Comparison of ENCODE assay signal across 8 cellular contexts in the genomic region with DNA sequence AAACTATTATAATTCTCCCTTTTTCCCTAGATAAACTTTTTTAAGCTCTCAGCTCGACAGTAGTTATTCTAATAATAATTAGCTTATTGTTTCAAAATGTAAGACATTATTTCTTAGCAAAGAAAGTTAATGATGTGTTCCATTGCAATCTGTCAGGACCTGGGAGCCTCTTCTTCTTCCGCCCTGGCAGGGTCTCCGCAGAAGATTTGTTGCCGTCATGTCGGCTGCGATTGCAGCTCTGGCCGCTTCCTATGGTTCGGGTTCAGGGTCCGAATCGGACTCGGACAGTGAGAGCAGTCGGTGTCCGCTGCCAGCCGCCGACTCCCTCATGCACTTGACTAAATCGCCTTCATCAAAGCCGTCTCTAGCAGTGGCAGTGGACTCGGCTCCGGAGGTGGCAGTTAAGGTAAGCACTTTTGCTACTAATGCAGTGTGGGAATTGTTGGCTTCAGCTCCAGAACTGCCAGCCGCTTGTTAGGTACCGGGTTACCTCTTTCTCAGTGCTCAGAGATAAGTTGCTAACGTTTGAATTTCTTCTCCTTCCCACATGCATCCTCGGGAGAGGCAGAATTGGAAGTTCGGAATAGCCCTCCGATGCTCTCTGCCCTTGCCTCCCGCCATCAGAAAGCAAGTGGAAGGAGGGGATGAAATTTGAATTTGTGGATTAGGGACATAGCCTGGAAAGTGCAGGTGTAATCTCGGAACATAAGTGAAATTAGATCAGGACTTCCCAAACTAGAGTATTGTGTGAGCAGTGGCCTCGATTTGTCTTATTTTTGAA. TPM values are rescaled to one million over a fixed set of nuclear protein-coding genes. Genes with fewer than 3 reads are reported as not detected.
A peak's percentile ranks its signal among the peaks of the same experiment; 100 is the strongest.
DNase-seq lines count a peak whose midpoint lies in the region; TF ChIP-seq lines count a peak whose summit lies in the region.

A gene (plus strand): TSS at position 200 of the 781 bp plus-strand sequence. CDS start 18 bp downstream, at position 218.

- H3K27ac Mint-ChIP-seq in activated CD4-positive, alpha-beta T cell treated with anti-CD3 and anti-CD28 coated beads, Interleukin-2, amount 10 ng/mL, durations not matched to agents 7 days and 5 days: no peak within 1 kb of the TSS

- CTCF ChIA-PET in HEK293T (lab: Yijun Ruan, JAX): interaction anchor here (0.6 to 1.5 kb wide), 2 partner anchors 148 to 161 kb away, joined by 3 to 5 read pairs; no protein-coding TSS in a partner anchor
- CTCF ChIA-PET in activated CD4-positive, alpha-beta T cell treated with anti-CD3 and anti-CD28 coated beads, Interleukin-2, amount 10 ng/mL, durations not matched to agents 7 days and 5 days (lab: Charles Lee): interaction anchor here (0.6 to 2.4 kb wide), 5 partner anchors 16 to 796 kb away, joined by 3 to 8 read pairs (median 4); no protein-coding TSS in a partner anchor

- no peaks in the 10 kb centered on the region for H3K36me3 ChIP-seq in ectodermal cell (ENCODE audit: control insufficient read depth, insufficient read depth, low read length)

- POLR2A ChIA-PET in HEK293T (lab: Yijun Ruan, JAX): interaction anchor here (0.6 to 1.6 kb wide), 9 partner anchors 8 to 1032 kb away, joined by 3 to 8 read pairs (median 4); a partner anchor contains a TSS
- POLR2A ChIA-PET in activated CD4-positive, alpha-beta T cell treated with anti-CD3 and anti-CD28 coated beads, Interleukin-2, amount 10 ng/mL, durations not matched to agents 7 days and 5 days (lab: Charles Lee): interaction anchor here (0.6 kb wide), 1 partner anchor 1826 kb away, joined by 6 read pairs; no protein-coding TSS in a partner anchor

- TF ChIP-seq POLR2A in GM15510 (IDR thresholded peaks at IDR 0.05; ENCODE audit: borderline replicate concordance, extremely low read depth, insufficient read length): peak; percentile 76

- peak; percentile 67 for DNase-seq in HEK293T (ENCODE audit: extremely low spot score)
- DNase-seq in NCI-H1092 (lab: John Stamatoyannopoulos, UW): peak; percentile 52
- peak; percentile 70 for DNase-seq in activated CD4-positive, alpha-beta T cell treated with anti-CD3 and anti-CD28 coated beads, Interleukin-2, amount 10 ng/mL, durations not matched to agents 7 days and 5 days
- DNase-seq in stimulated activated CD8-positive, alpha-beta memory T cell treated with anti-CD3 and anti-CD28 coated beads, Interleukin-4, amount 100 ng/mL, for 48 hours: peak; percentile 64
- DNase-seq in NCI-H2107 treated with DMSO at 0.1 percent for 48 hours (lab: John Stamatoyannopoulos, UW; ENCODE audit: unreplicated experiment): no peak

- H3K4me1 ChIP-seq in ectodermal cell (ENCODE audit: control insufficient read depth, insufficient read depth, low read length) (peaks cover 9% of the 10 kb centered on the region), mononuclear cell (ENCODE audit: insufficient read depth, low read length) (peaks cover 32% of the 10 kb centered on the region)

- H3K4me1 Mint-ChIP-seq in activated CD4-positive, alpha-beta T cell treated with anti-CD3 and anti-CD28 coated beads, Interleukin-2, amount 10 ng/mL, durations not matched to agents 7 days and 5 days: peaks cover 12% of the 10 kb centered on the region

- H3K9me3 ChIP-seq in ectodermal cell (ENCODE audit: control insufficient read depth, low read length) (no peaks in the 10 kb centered on the region), mononuclear cell (ENCODE audit: low read depth, low read length) (no peaks in the 10 kb centered on the region)

- H3K27me3 ChIP-seq in ectodermal cell (ENCODE audit: control insufficient read depth, insufficient read depth, low read length, poor library complexity, severe bottlenecking): no peaks in the 10 kb centered on the region
- peaks cover 10% of the 10 kb centered on the region for H3K27me3 ChIP-seq in mononuclear cell (ENCODE audit: insufficient read depth, low read length)

- H3K27me3 Mint-ChIP-seq in activated CD4-positive, alpha-beta T cell treated with anti-CD3 and anti-CD28 coated beads, Interleukin-2, amount 10 ng/mL, durations not matched to agents 7 days and 5 days: peaks cover 10% of the 10 kb centered on the region

- H3K4me3 ChIP-seq in ectodermal cell (ENCODE audit: insufficient read depth, low read depth, low read length) (peak within 1 kb of the TSS; percentile 96), mononuclear cell (ENCODE audit: low read length) (peak within 1 kb of the TSS; percentile 93)

- peak within 1 kb of the TSS; percentile 91 for H3K27ac ChIP-seq in ectodermal cell (ENCODE audit: insufficient read depth, low read depth, low read length, poor library complexity, severe bottlenecking)

- H3K4me3 Mint-ChIP-seq in activated CD4-positive, alpha-beta T cell treated with anti-CD3 and anti-CD28 coated beads, Interleukin-2, amount 10 ng/mL, durations not matched to agents 7 days and 5 days: no peak within 1 kb of the TSS

- H3K36me3 Mint-ChIP-seq in activated CD4-positive, alpha-beta T cell treated with anti-CD3 and anti-CD28 coated beads, Interleukin-2, amount 10 ng/mL, durations not matched to agents 7 days and 5 days (ENCODE audit: low read depth): no peaks in the 10 kb centered on the region

- WGBS in ectodermal cell, 2 experiments: 1% methylated on average over 27 of the region's 28 CpGs

- no peaks in the 10 kb centered on the region for H3K9me3 Mint-ChIP-seq in activated CD4-positive, alpha-beta T cell treated with anti-CD3 and anti-CD28 coated beads, Interleukin-2, amount 10 ng/mL, durations not matched to agents 7 days and 5 days

TF ChIP-seq in HEK293T, 16 proteins besides CTCF, POLR2A, EP300 and RAD21:
- TF ChIP-seq ARNT (IDR thresholded peaks at IDR 0.05): 0 out of 2 replicates have a peak, but pooled peaks have one; percentile 29
- no peak for TF ChIP-seq FOXA1 (IDR thresholded peaks at IDR 0.05)
- TF ChIP-seq, protein P1, sequence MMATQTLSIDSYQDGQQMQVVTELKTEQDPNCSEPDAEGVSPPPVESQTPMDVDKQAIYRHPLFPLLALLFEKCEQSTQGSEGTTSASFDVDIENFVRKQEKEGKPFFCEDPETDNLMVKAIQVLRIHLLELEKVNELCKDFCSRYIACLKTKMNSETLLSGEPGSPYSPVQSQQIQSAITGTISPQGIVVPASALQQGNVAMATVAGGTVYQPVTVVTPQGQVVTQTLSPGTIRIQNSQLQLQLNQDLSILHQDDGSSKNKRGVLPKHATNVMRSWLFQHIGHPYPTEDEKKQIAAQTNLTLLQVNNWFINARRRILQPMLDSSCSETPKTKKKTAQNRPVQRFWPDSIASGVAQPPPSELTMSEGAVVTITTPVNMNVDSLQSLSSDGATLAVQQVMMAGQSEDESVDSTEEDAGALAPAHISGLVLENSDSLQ (IDR thresholded peaks at IDR 0.05): peak; percentile 92
- TF ChIP-seq NFRKB (IDR thresholded peaks at IDR 0.05): no peak
- TF ChIP-seq SP1 (IDR thresholded peaks at IDR 0.05): no peak
- no peak for TF ChIP-seq BHLHE40 (IDR thresholded peaks at IDR 0.05; ENCODE audit: borderline replicate concordance)
- no peak for TF ChIP-seq LEF1 (IDR thresholded peaks at IDR 0.05; ENCODE audit: borderline replicate concordance)

RNA-seq across cellular contexts. Expression of the gene that starts here (rescaled TPM):
- total RNA-seq in activated CD4-positive, alpha-beta T cell treated with anti-CD3 and anti-CD28 coated beads, Interleukin-2, amount 10 ng/mL, durations not matched to agents 7 days and 5 days: 10 to 100 TPM; 25.1 to 30.5 TPM
- 23.0 TPM for polyA plus RNA-seq in ectodermal cell (2013, experiment 1 of 4)
- 25.5 TPM for polyA plus RNA-seq in ectodermal cell (2013, experiment 2 of 4)
- 20.3 TPM for polyA plus RNA-seq in ectodermal cell (2013, experiment 3 of 4)
- polyA plus RNA-seq in ectodermal cell (2013, experiment 4 of 4): 22.4 TPM
- 63.3 TPM for total RNA-seq in mononuclear cell
